ENCODE assay signal across 11 cellular contexts in genomic region chr16:87740909-87741424, GRCh38. TPM values are rescaled to one million over a fixed set of nuclear protein-coding genes. Genes with fewer than 3 reads are reported as not detected.
DNase-seq lines count a peak whose midpoint lies in the region; ATAC-seq and TF ChIP-seq lines count a peak whose summit lies in the region.
"Had no signal": no experiment of that assay in that cellular context is flagged by ENCODE, and none has a peak within 500 bp of the region (broad histone marks: within the 10 kb centered on the region; RNA-seq: fewer than 3 reads in every experiment).

No MANE protein-coding gene starts in this region.

- H3K4me1 Mint-ChIP-seq in nephron progenitor cell = peaks cover 6% of the 10 kb centered on the region

- no peaks in the 10 kb centered on the region for H3F3A ChIP-seq in OCI-LY1 (ENCODE audit: insufficient read depth, low read length)

- no peaks in the 10 kb centered on the region for H3K27me3 ChIP-seq in OCI-LY1 (ENCODE audit: insufficient read depth, low read length)

- H3K9ac ChIP-seq in OCI-LY1 (ENCODE audit: low read length) = no peak overlapping the region

- H3K4me1 ChIP-seq in OCI-LY1 (ENCODE audit: insufficient read depth, low read length, severe bottlenecking) = peaks cover 18% of the 10 kb centered on the region

- no peak for TF ChIP-seq CTCF in OCI-LY1 (IDR thresholded peaks at IDR 0.05; ENCODE audit: low read length)
- no peak for TF ChIP-seq CTCF in fibroblast of the aortic adventitia (IDR thresholded peaks at IDR 0.05; ENCODE audit: insufficient read depth, low read length)
- TF ChIP-seq CTCF in nephron progenitor cell (IDR thresholded peaks at IDR 0.05) = no peak

- no peak overlapping the region for H3K4me3 ChIP-seq in OCI-LY1 (ENCODE audit: low read depth, low read length, poor library complexity, severe bottlenecking)
- no peak overlapping the region for H3K4me3 ChIP-seq in fibroblast of the aortic adventitia (ENCODE audit: low read depth, low read length)

- H3K27me3 Mint-ChIP-seq in nephron progenitor cell (ENCODE audit: low read depth, poor library complexity) = no peaks in the 10 kb centered on the region
- H3K27me3 Mint-ChIP-seq: CD4-positive, CD25-positive, alpha-beta regulatory T cell had no signal

- DNase-seq in DMS 273 (lab: John Stamatoyannopoulos, UW; ENCODE audit: unreplicated experiment) (peak; percentile 96), fibroblast of the aortic adventitia (ENCODE audit: low read depth) (peak; percentile 25), nephron progenitor cell (no peak)
- DNase-seq: CD4-positive, CD25-positive, alpha-beta regulatory T cell; NCI-H748 treated with DMSO at 0.1 percent for 48 hours; stimulated activated naive CD4-positive, alpha-beta T cell treated with Interleukin-2 at 50 U/mL for 16 hours had no signal

- peak overlapping the region; percentile 10 for H3K27ac Mint-ChIP-seq in nephron progenitor cell

- no peak overlapping the region for H3K4me3 Mint-ChIP-seq in nephron progenitor cell
- H3K4me3 Mint-ChIP-seq: CD4-positive, CD25-positive, alpha-beta regulatory T cell had no signal

- no peak overlapping the region for H2AFZ ChIP-seq in OCI-LY1 (ENCODE audit: low read length)

- H3K9me3 Mint-ChIP-seq in nephron progenitor cell = peaks cover 5% of the 10 kb centered on the region
- H3K9me3 Mint-ChIP-seq: CD4-positive, CD25-positive, alpha-beta regulatory T cell had no signal

- H3K9me2 ChIP-seq in OCI-LY1 (ENCODE audit: low read depth, low read length) = no peaks in the 10 kb centered on the region

- H3K36me3 ChIP-seq in OCI-LY1 (ENCODE audit: insufficient read depth, low read length) = peaks cover 82% of the 10 kb centered on the region

- peaks cover 17% of the 10 kb centered on the region; the same call in 1 of the 2 replicates for H3K79me2 ChIP-seq in OCI-LY1 (ENCODE audit: insufficient read depth, low read length)

- H3K9me3 ChIP-seq in OCI-LY1 (ENCODE audit: low read length) = no peaks in the 10 kb centered on the region

- H3K4me2 ChIP-seq in OCI-LY1 (ENCODE audit: low read length) = no peak overlapping the region

- H3K36me3 Mint-ChIP-seq in nephron progenitor cell (ENCODE audit: low read depth) = peaks cover 48% of the 10 kb centered on the region

- ATAC-seq in GM21367 (IDR thresholded peaks at IDR 0.05; ENCODE audit: unreplicated experiment) = no peak
- ATAC-seq in GM18907 (IDR thresholded peaks at IDR 0.05; ENCODE audit: unreplicated experiment) = no peak
- ATAC-seq in HG03342 (IDR thresholded peaks at IDR 0.05; ENCODE audit: unreplicated experiment) = no peak
- no peak for ATAC-seq in HG03159 (IDR thresholded peaks at IDR 0.05; ENCODE audit: unreplicated experiment)

- H3K27ac ChIP-seq in OCI-LY1 (ENCODE audit: low read depth, low read length, poor library complexity, severe bottlenecking) = peak overlapping the region; percentile 71

- H4K20me1 ChIP-seq in OCI-LY1 (ENCODE audit: insufficient read depth, low read length) = no peaks in the 10 kb centered on the region

RNA-seq across cellular contexts. Expression of gene KLHDC4, which starts 24.8 kb away (rescaled TPM):
- 21.6 and 29.2 TPM in 2 replicates for total RNA-seq in fibroblast of the aortic adventitia (ENCODE audit: low replicate concordance)
